Comparison of ENCODE assay signal across 1 cellular context in the genomic region with DNA sequence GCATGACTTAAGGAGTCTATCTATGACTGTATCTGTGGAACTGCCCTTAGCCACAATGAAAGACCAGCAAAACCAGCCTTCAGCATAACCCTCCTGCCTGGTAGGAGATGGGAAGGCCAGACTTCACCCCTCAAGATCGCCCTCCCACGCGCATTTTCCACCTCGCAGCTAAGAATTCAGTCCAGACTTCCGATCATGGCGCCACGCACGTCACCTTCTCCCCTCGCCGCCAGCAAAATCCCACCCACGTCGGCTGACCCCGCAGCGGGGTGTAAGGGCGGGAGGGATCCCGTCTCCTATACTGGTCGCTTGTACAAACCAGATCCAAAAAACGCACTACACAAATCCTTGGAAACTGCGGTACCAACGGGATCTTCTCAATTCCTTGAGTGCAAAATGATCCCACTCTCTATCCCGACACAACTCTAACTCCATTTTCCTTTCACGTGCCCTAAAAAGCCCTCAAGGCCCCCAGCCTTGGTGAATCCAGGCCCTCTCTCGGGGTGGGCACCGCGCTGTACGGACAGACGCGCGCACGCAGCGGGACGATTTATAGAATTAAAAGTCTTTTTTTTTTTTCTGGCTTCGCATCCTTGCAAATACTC.
TF ChIP-seq lines count a peak whose summit lies in the region.

No MANE protein-coding gene starts in this region.

TF ChIP-seq in K562, 482 proteins besides CTCF, POLR2A, EP300 and RAD21 (continued from another document):
- TF ChIP-seq, protein P1, sequence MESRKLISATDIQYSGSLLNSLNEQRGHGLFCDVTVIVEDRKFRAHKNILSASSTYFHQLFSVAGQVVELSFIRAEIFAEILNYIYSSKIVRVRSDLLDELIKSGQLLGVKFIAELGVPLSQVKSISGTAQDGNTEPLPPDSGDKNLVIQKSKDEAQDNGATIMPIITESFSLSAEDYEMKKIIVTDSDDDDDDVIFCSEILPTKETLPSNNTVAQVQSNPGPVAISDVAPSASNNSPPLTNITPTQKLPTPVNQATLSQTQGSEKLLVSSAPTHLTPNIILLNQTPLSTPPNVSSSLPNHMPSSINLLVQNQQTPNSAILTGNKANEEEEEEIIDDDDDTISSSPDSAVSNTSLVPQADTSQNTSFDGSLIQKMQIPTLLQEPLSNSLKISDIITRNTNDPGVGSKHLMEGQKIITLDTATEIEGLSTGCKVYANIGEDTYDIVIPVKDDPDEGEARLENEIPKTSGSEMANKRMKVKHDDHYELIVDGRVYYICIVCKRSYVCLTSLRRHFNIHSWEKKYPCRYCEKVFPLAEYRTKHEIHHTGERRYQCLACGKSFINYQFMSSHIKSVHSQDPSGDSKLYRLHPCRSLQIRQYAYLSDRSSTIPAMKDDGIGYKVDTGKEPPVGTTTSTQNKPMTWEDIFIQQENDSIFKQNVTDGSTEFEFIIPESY (CRISPR knock-in tag; IDR thresholded peaks at IDR 0.05): 0 out of 2 replicates have a peak, but pooled peaks have one; percentile 33
- TF ChIP-seq, protein P2, sequence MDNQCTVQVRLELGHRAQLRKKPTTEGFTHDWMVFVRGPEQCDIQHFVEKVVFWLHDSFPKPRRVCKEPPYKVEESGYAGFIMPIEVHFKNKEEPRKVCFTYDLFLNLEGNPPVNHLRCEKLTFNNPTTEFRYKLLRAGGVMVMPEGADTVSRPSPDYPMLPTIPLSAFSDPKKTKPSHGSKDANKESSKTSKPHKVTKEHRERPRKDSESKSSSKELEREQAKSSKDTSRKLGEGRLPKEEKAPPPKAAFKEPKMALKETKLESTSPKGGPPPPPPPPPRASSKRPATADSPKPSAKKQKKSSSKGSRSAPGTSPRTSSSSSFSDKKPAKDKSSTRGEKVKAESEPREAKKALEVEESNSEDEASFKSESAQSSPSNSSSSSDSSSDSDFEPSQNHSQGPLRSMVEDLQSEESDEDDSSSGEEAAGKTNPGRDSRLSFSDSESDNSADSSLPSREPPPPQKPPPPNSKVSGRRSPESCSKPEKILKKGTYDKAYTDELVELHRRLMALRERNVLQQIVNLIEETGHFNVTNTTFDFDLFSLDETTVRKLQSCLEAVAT (IDR thresholded peaks at IDR 0.05): peak in 1 of 2 experiments; percentile 39; a peak in 1 of 4 replicates
- TF ChIP-seq NRF1 (conservative IDR thresholded peaks at IDR 0.05 in 1 of 2, IDR thresholded peaks at IDR 0.05 in 1 of 2): no peak
- no peak for TF ChIP-seq EHMT2 (IDR thresholded peaks at IDR 0.05)
TF ChIP-seq in K562: peak in this region for 3.
